Comparison of ENCODE assay signal across 14 cellular contexts in genomic region chr5:141816598-141817399, GRCh38.
DNase-seq lines count a peak whose midpoint lies in the region; ATAC-seq and TF ChIP-seq lines count a peak whose summit lies in the region.
"Had no signal": no experiment of that assay in that cellular context is flagged by ENCODE, and none has a peak within 500 bp of the region (broad histone marks: within the 10 kb centered on the region; RNA-seq: fewer than 3 reads in every experiment).

No MANE protein-coding gene starts in this region.

- TF ChIP-seq POLR2A in body of pancreas (IDR thresholded peaks at IDR 0.05) (no peak), right lobe of liver (IDR thresholded peaks at IDR 0.05) (no peak)

- H3K27ac ChIP-seq in body of pancreas (no peak overlapping the region), substantia nigra (ENCODE audit: low read depth, low read length, poor library complexity, severe bottlenecking) (peak overlapping the region; percentile 79), right lobe of liver (no peak overlapping the region)
- H3K27ac ChIP-seq: epithelial cell of prostate, prostate gland, SJCRH30 had no signal

- 45 to 54% methylated on average over 8 to 11 of the region's 11 CpGs for WGBS in body of pancreas, 2 donors
- 46% methylated on average over 6 of the region's 11 CpGs for WGBS in right lobe of liver (ENCODE audit: insufficient coverage, low coverage, low lambda C conversion rate, missing lambda C conversion rate)

- H3K4me1 ChIP-seq in body of pancreas (peaks cover 2% of the 10 kb centered on the region), right lobe of liver (no peaks in the 10 kb centered on the region)
- H3K4me1 ChIP-seq: prostate gland had no signal

- H3K9me3 ChIP-seq in body of pancreas, result no peaks in the 10 kb centered on the region
- H3K9me3 ChIP-seq in right lobe of liver, result no peaks in the 10 kb centered on the region
- H3K9me3 ChIP-seq: prostate gland, SJCRH30 had no signal

- peak; percentile 41 for ATAC-seq in body of pancreas
- peak; percentile 45 for ATAC-seq in Right ventricle myocardium superior (ENCODE audit: poor library complexity)
- ATAC-seq in SK-N-SH treated with all-trans-retinoic acid at 6 μM for 48 hours, result no peak
- no peak for ATAC-seq in right lobe of liver
- ATAC-seq: activated CD8-positive, alpha-beta T cell treated with anti-CD3 and anti-CD28 coated beads, Interleukin-2, amount 10 ng/mL, durations not matched to agents 7 days and 5 days; stimulated activated naive B cell treated with anti-CD40 and anti-IgM and Interleukin-4, amounts not matched to agents 10 μg/mL and 1 μg/mL and 100 μg/mL, for 72 hours had no signal

- H3K36me3 ChIP-seq in body of pancreas (replicated peaks in 1 of 2; ENCODE audit: insufficient read depth in 1 of 2, low read depth in 2 of 2), result no peaks in the 10 kb centered on the region
- H3K36me3 ChIP-seq in right lobe of liver, result no peaks in the 10 kb centered on the region
- H3K36me3 ChIP-seq: prostate gland, SJCRH30 had no signal

- no peak for DNase-seq in body of pancreas
- no peak for DNase-seq in Right ventricle myocardium superior
- peak; percentile 71 for DNase-seq in medulla oblongata (ENCODE audit: extremely low spot score)
- DNase-seq in substantia nigra (lab: John Stamatoyannopoulos, UW), result peak in 27 of 49 donors; percentile 3 to 68 (median 27)
- no peak for DNase-seq in epidermal melanocyte (ENCODE audit: insufficient read length, low spot score)
- no peak for DNase-seq in right lobe of liver
- DNase-seq: activated CD8-positive, alpha-beta T cell treated with anti-CD3 and anti-CD28 coated beads, Interleukin-2, amount 10 ng/mL, durations not matched to agents 7 days and 5 days; activated gamma-delta T cell; HCEC 1CT; SJCRH30; stimulated activated naive B cell treated with anti-CD40 and anti-IgM and Interleukin-4, amounts not matched to agents 10 μg/mL and 1 μg/mL and 100 μg/mL, for 72 hours had no signal

- no peaks in the 10 kb centered on the region for H3K27me3 ChIP-seq in body of pancreas
- H3K27me3 ChIP-seq in right lobe of liver, result no peaks in the 10 kb centered on the region

- intact Hi-C loops in body of pancreas (cut with DNase I) (no loop called here), Right ventricle myocardium superior (cut with DNase I) (loop anchor here (10.0 kb wide), 1 partner anchor 112 kb away; no protein-coding TSS in a partner anchor), right lobe of liver (cut with DNase I) (loop anchor here in 1 of 2 donors (10.0 kb wide), 1 partner anchor 112 kb away; no protein-coding TSS in a partner anchor)

- no peak for TF ChIP-seq CTCF in body of pancreas (IDR thresholded peaks at IDR 0.05)
- no peak for TF ChIP-seq CTCF in right lobe of liver (IDR thresholded peaks at IDR 0.05)

- no peak overlapping the region for H3K4me3 ChIP-seq in body of pancreas
- H3K4me3 ChIP-seq in right lobe of liver, result no peak overlapping the region
- H3K4me3 ChIP-seq: prostate gland, SJCRH30 had no signal

TF ChIP-seq in SK-N-SH treated with all-trans-retinoic acid at 6 μM for 48 hours, 23 proteins besides CTCF, POLR2A, EP300 and RAD21:
- no peak for TF ChIP-seq BACH2 (CRISPR knock-in tag; IDR thresholded peaks at IDR 0.05; ENCODE audit: borderline replicate concordance)
- TF ChIP-seq SNAI2 (CRISPR knock-in tag; IDR thresholded peaks at IDR 0.05), result no peak
- no peak for TF ChIP-seq ZC3H10 (CRISPR knock-in tag; IDR thresholded peaks at IDR 0.05)
- no peak for TF ChIP-seq OSR1 (CRISPR knock-in tag; IDR thresholded peaks at IDR 0.05)

Comparison
In these comparisons a context has a peak if more than half of its experiments do, and no peak if none do; other contexts are left out.
1. ATAC-seq: peak in body of pancreas (single experiment) and Right ventricle myocardium superior (single experiment); none in SK-N-SH treated with all-trans-retinoic acid at 6 μM for 48 hours (single experiment) and right lobe of liver (0 of 4).
2. DNase-seq: peak in medulla oblongata (single experiment) and substantia nigra (27 of 49); none in body of pancreas (0 of 4), Right ventricle myocardium superior (single experiment), epidermal melanocyte (single experiment) and right lobe of liver (0 of 3).